Comparison of ENCODE assay signal across 8 cellular contexts in the genomic region with DNA sequence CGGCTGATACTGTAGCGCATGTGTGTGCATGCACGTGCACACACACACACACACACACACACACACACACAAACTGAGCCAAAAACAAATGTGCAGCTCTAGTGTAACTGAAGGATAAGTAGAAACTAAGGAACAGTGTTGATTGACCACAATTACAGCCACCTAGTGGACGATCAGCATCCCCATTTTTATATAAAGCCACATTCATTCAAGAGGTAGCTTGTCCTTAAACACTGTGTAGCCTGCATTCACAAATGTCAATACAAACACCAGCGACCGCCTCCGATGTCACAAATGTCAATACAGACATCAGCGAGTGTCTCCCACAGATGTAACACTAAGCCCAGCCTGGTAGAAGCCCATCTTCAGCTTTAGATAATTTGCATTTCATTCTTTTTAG.
DNase-seq lines count a peak whose midpoint lies in the region; ATAC-seq, FAIRE-seq and TF ChIP-seq lines count a peak whose summit lies in the region.

No MANE protein-coding gene starts in this region.

- H3K4me1 ChIP-seq in adipocyte (ENCODE audit: control insufficient read depth, insufficient read depth, low read length) = no peaks in the 10 kb centered on the region
- H3K4me1 ChIP-seq in keratinocyte (ENCODE audit: control insufficient read depth, extremely low read depth, insufficient read depth, low read length) = no peaks in the 10 kb centered on the region

- dilution Hi-C loops in keratinocyte (cut with MboI; ENCODE audit: extremely low pct_ligation_motif_present, low sequenced_read_pairs) = no loop called here

- peaks cover under 1% of the 10 kb centered on the region for H3K36me3 Mint-ChIP-seq in T-helper 17 cell (ENCODE audit: low read depth)

- TF ChIP-seq CTCF in AG10803 (conservative IDR thresholded peaks at IDR 0.05; ENCODE audit: low read length) = peak; percentile 54
- TF ChIP-seq CTCF in keratinocyte (optimal IDR thresholded peaks at IDR 0.05 in 1 of 3, IDR thresholded peaks at IDR 0.05 in 1 of 3, conservative IDR thresholded peaks at IDR 0.05 in 1 of 3; ENCODE audit: extremely low read depth in 1 of 3, insufficient read depth in 2 of 3, low read length in 3 of 3) = peak in 2 of 3 experiments; percentile 20 to 28

- H3K4me3 ChIP-seq in AG10803 (ENCODE audit: low read length) (no peak overlapping the region), adipocyte (ENCODE audit: low read length) (no peak overlapping the region), keratinocyte (ENCODE audit: control insufficient read depth in 2 of 3, extremely low read depth in 1 of 3, insufficient read depth in 2 of 3, low read depth in 1 of 3, low read length in 3 of 3) (no peak overlapping the region)

- H3K4me1 Mint-ChIP-seq in T-helper 17 cell = peaks cover 2% of the 10 kb centered on the region

- no peak overlapping the region for H3K27ac ChIP-seq in keratinocyte (ENCODE audit: control insufficient read depth, insufficient read depth, low read length)

- H3K9ac ChIP-seq in adipocyte (ENCODE audit: low read length) = no peak overlapping the region
- no peak overlapping the region for H3K9ac ChIP-seq in keratinocyte (ENCODE audit: control insufficient read depth, extremely low read depth, insufficient read depth, low read length)

- no peaks in the 10 kb centered on the region for H3K36me3 ChIP-seq in adipocyte (ENCODE audit: control insufficient read depth, insufficient read depth, low read length, severe bottlenecking)
- H3K36me3 ChIP-seq in keratinocyte (ENCODE audit: control insufficient read depth in 2 of 2, extremely low read depth in 1 of 2, insufficient read depth in 2 of 2, low read length in 2 of 2) = no peaks in the 10 kb centered on the region

- DNase-seq in AG10803 (ENCODE audit: low read depth) (peak; percentile 13), HT-29 (ENCODE audit: low spot score) (peak; percentile 38), adipocyte (ENCODE audit: low read depth) (peak; percentile 29), keratinocyte (ENCODE audit: low read depth, low spot score) (no peak), Ammon's horn (ENCODE audit: low spot score) (no peak), T-helper 17 cell (no peak), frontal cortex (ENCODE audit: low spot score in 2 of 2) (no peak)

- no peaks in the 10 kb centered on the region for H3K79me2 ChIP-seq in keratinocyte (ENCODE audit: control insufficient read depth, insufficient read depth, low read length)

- H3K27ac Mint-ChIP-seq in T-helper 17 cell = no peak overlapping the region

- H3K9me1 ChIP-seq in keratinocyte (ENCODE audit: control insufficient read depth, extremely low read depth, insufficient read depth, low read length) = no peaks in the 10 kb centered on the region

- ATAC-seq in GM21381 (IDR thresholded peaks at IDR 0.05; ENCODE audit: unreplicated experiment) (no peak), T-helper 17 cell (no peak)

- no peaks in the 10 kb centered on the region for H4K20me1 ChIP-seq in keratinocyte (ENCODE audit: control insufficient read depth, extremely low read depth, insufficient read depth, low read length)

- no peaks in the 10 kb centered on the region for H3K27me3 ChIP-seq in adipocyte (replicated peaks; ENCODE audit: control insufficient read depth, insufficient read depth, low read length)
- no peaks in the 10 kb centered on the region for H3K27me3 ChIP-seq in keratinocyte (ENCODE audit: control insufficient read depth, extremely low read depth, insufficient read depth, low read length)

- H3K27me3 Mint-ChIP-seq in T-helper 17 cell = no peaks in the 10 kb centered on the region

- H3K9me3 ChIP-seq in adipocyte (ENCODE audit: control insufficient read depth, low read length) (no peaks in the 10 kb centered on the region), keratinocyte (ENCODE audit: control insufficient read depth, low read depth, low read length) (no peaks in the 10 kb centered on the region), T-helper 17 cell (ENCODE audit: control insufficient read depth, low read length, poor library complexity, severe bottlenecking) (no peaks in the 10 kb centered on the region)

- FAIRE-seq in keratinocyte (lab: Jason Lieb, UNC) (no peak), frontal cortex (lab: Jason Lieb, UNC) (no peak)

- no peak overlapping the region for H2AFZ ChIP-seq in keratinocyte (ENCODE audit: control insufficient read depth, low read length)

- H3K4me2 ChIP-seq in keratinocyte (ENCODE audit: control insufficient read depth, extremely low read depth, insufficient read depth, low read depth, low read length) = no peak overlapping the region

- no peak overlapping the region for H3K4me3 Mint-ChIP-seq in T-helper 17 cell

Comparison
In these comparisons a context has a peak if more than half of its experiments do, and no peak if none do; other contexts are left out.
1. DNase-seq: peak in AG10803 (single experiment), HT-29 (single experiment) and adipocyte (single experiment); none in keratinocyte (single experiment), Ammon's horn (single experiment), T-helper 17 cell (0 of 3) and frontal cortex (0 of 2).